ENCODE assay signal across 9 cellular contexts in genomic region chr17:1005361-1005946, GRCh38. TPM values are rescaled to one million over a fixed set of nuclear protein-coding genes. Genes with fewer than 3 reads are reported as not detected.
DNase-seq lines count a peak whose midpoint lies in the region; ATAC-seq and TF ChIP-seq lines count a peak whose summit lies in the region.
"Had no signal": no experiment of that assay in that cellular context is flagged by ENCODE, and none has a peak within 500 bp of the region (broad histone marks: within the 10 kb centered on the region; RNA-seq: fewer than 3 reads in every experiment).

No MANE protein-coding gene starts in this region.

- H3K4me3 ChIP-seq in GM23338 (no peak overlapping the region), SK-N-MC (no peak overlapping the region)

- POLR2A ChIA-PET in HEK293T (lab: Yijun Ruan, JAX), result no interaction called here

- H3K27me3 Mint-ChIP-seq in GM23338 (ENCODE audit: insufficient read depth, low read depth, poor library complexity), result peaks cover 5% of the 10 kb centered on the region

- H2AFZ ChIP-seq in GM23338, result no peak overlapping the region

- H4K20me1 ChIP-seq in GM23338 (replicated peaks; ENCODE audit: insufficient read depth), result peaks cover 15% of the 10 kb centered on the region

- CTCF ChIA-PET in HEK293T (lab: Yijun Ruan, JAX), result no interaction called here

- no peaks in the 10 kb centered on the region for H3K27me3 ChIP-seq in GM23338 (ENCODE audit: insufficient read depth)
- no peaks in the 10 kb centered on the region for H3K27me3 ChIP-seq in foreskin keratinocyte

- H3F3A ChIP-seq in GM23338 (replicated peaks; ENCODE audit: low read depth), result peaks cover 12% of the 10 kb centered on the region; the same call in 1 of the 2 replicates

- peak overlapping the region; percentile 87 for H3K27ac Mint-ChIP-seq in GM23338

- no peak overlapping the region for H3K9ac ChIP-seq in SK-N-MC (ENCODE audit: insufficient read length)

- H3K4me1 ChIP-seq in GM23338 (ENCODE audit: insufficient read depth) (no peaks in the 10 kb centered on the region), foreskin keratinocyte (no peaks in the 10 kb centered on the region)

- no peak overlapping the region for H3K4me2 ChIP-seq in GM23338

- no peak for DNase-seq in GM23338 (ENCODE audit: low spot score)
- DNase-seq in SK-N-MC (ENCODE audit: low read depth, low spot score), result no peak
- DNase-seq in foreskin keratinocyte, result no peak
- peak; percentile 54 to 97 (median 82) for DNase-seq in posterior cingulate gyrus
- no peak for DNase-seq in GM20000 (ENCODE audit: low spot score)
- no peak for DNase-seq in HEK293T (ENCODE audit: extremely low spot score)

- H3K79me2 ChIP-seq in GM23338 (replicated peaks; ENCODE audit: insufficient read depth), result no peaks in the 10 kb centered on the region; the same call in 1 of the 2 replicates

- 0 out of 2 replicates have a peak overlapping the region, but pooled peaks have one; percentile 63 for H3K27ac ChIP-seq in GM23338 (ENCODE audit: low read depth)
- peak overlapping the region; percentile 71 for H3K27ac ChIP-seq in SK-N-MC
- H3K27ac ChIP-seq in foreskin keratinocyte, result no peak overlapping the region
- H3K27ac ChIP-seq: HL-60 had no signal

- peaks cover 16% of the 10 kb centered on the region for H3K4me1 Mint-ChIP-seq in GM23338

- ATAC-seq in GM23338, result no peak
- peak; percentile 10 for ATAC-seq in foreskin keratinocyte
- no peak for ATAC-seq in GM21619 (IDR thresholded peaks at IDR 0.05; ENCODE audit: unreplicated experiment)
- ATAC-seq in GM21737 (IDR thresholded peaks at IDR 0.05; ENCODE audit: unreplicated experiment), result no peak

- intact Hi-C loops in posterior cingulate gyrus (cut with DNase I), result no loop called here

- H3K9me2 ChIP-seq in GM23338 (ENCODE audit: insufficient read depth), result no peaks in the 10 kb centered on the region

- H3K9me3 ChIP-seq in SK-N-MC (ENCODE audit: low read depth, low read length), result no peaks in the 10 kb centered on the region

- H3K9me3 Mint-ChIP-seq in GM23338, result no peaks in the 10 kb centered on the region; the same call in 2 of the 3 replicates

- TF ChIP-seq CTCF in GM23338 (conservative IDR thresholded peaks at IDR 0.05; ENCODE audit: low read depth in 2 of 2) (no peak), foreskin keratinocyte (conservative IDR thresholded peaks at IDR 0.05) (no peak), GM20000 (IDR thresholded peaks at IDR 0.05; ENCODE audit: extremely low read depth, missing control alignments) (no peak)

- no peak overlapping the region for H3K4me3 Mint-ChIP-seq in GM23338

- H3K36me3 Mint-ChIP-seq in GM23338 (ENCODE audit: low read depth), result peaks cover 37% of the 10 kb centered on the region

- peaks cover 12% of the 10 kb centered on the region; the same call in 1 of the 2 replicates for H3K36me3 ChIP-seq in GM23338 (ENCODE audit: insufficient read depth)
- H3K36me3 ChIP-seq in SK-N-MC (ENCODE audit: insufficient read depth, low read length), result peaks cover 28% of the 10 kb centered on the region

TF ChIP-seq in GM23338, 12 proteins besides CTCF, POLR2A, EP300 and RAD21 (continues in another document):
- no peak for TF ChIP-seq ETS1 (IDR thresholded peaks at IDR 0.05)
- TF ChIP-seq, protein P1, sequence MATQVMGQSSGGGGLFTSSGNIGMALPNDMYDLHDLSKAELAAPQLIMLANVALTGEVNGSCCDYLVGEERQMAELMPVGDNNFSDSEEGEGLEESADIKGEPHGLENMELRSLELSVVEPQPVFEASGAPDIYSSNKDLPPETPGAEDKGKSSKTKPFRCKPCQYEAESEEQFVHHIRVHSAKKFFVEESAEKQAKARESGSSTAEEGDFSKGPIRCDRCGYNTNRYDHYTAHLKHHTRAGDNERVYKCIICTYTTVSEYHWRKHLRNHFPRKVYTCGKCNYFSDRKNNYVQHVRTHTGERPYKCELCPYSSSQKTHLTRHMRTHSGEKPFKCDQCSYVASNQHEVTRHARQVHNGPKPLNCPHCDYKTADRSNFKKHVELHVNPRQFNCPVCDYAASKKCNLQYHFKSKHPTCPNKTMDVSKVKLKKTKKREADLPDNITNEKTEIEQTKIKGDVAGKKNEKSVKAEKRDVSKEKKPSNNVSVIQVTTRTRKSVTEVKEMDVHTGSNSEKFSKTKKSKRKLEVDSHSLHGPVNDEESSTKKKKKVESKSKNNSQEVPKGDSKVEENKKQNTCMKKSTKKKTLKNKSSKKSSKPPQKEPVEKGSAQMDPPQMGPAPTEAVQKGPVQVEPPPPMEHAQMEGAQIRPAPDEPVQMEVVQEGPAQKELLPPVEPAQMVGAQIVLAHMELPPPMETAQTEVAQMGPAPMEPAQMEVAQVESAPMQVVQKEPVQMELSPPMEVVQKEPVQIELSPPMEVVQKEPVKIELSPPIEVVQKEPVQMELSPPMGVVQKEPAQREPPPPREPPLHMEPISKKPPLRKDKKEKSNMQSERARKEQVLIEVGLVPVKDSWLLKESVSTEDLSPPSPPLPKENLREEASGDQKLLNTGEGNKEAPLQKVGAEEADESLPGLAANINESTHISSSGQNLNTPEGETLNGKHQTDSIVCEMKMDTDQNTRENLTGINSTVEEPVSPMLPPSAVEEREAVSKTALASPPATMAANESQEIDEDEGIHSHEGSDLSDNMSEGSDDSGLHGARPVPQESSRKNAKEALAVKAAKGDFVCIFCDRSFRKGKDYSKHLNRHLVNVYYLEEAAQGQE (IDR thresholded peaks at IDR 0.05; ENCODE audit: unreplicated experiment), result no peak
- TF ChIP-seq ZNF331 (CRISPR knock-in tag; IDR thresholded peaks at IDR 0.05; ENCODE audit: low read depth), result no peak
- no peak for TF ChIP-seq CREB1 (CRISPR knock-in tag; IDR thresholded peaks at IDR 0.05; ENCODE audit: low read depth)
- TF ChIP-seq POLR2AphosphoS5 (IDR thresholded peaks at IDR 0.05; ENCODE audit: low read depth), result no peak
- TF ChIP-seq EZH2phosphoT487 (IDR thresholded peaks at IDR 0.05; ENCODE audit: unreplicated experiment), result no peak
- TF ChIP-seq JUNB (IDR thresholded peaks at IDR 0.05; ENCODE audit: unreplicated experiment), result no peak

TF ChIP-seq in HEK293T, 16 proteins besides CTCF, POLR2A, EP300 and RAD21:
- no peak for TF ChIP-seq NFRKB (IDR thresholded peaks at IDR 0.05)
- TF ChIP-seq SUZ12 (IDR thresholded peaks at IDR 0.05), result no peak
- TF ChIP-seq HDGF (IDR thresholded peaks at IDR 0.05; ENCODE audit: borderline replicate concordance), result no peak
- TF ChIP-seq SP1 (IDR thresholded peaks at IDR 0.05), result no peak
- no peak for TF ChIP-seq FOXA1 (IDR thresholded peaks at IDR 0.05)
- no peak for TF ChIP-seq L3MBTL2 (conservative IDR thresholded peaks at IDR 0.05)
- TF ChIP-seq TARDBP (IDR thresholded peaks at IDR 0.05), result no peak
- no peak for TF ChIP-seq BHLHE40 (IDR thresholded peaks at IDR 0.05; ENCODE audit: borderline replicate concordance)
- TF ChIP-seq CTBP1 (IDR thresholded peaks at IDR 0.05; ENCODE audit: borderline replicate concordance), result no peak
- TF ChIP-seq LEF1 (IDR thresholded peaks at IDR 0.05; ENCODE audit: borderline replicate concordance), result no peak
- no peak for TF ChIP-seq ELF4 (IDR thresholded peaks at IDR 0.05)

RNA-seq across cellular contexts. Expression of gene TIMM22, which starts 8.5 kb away (rescaled TPM):
- 23.1 and 24.4 TPM in 2 replicates for total RNA-seq in GM23338 (2014; rRNA removed; shearing (Covaris generic))
- polyA plus RNA-seq in GM23338 (2016; fragmentation: Nextera tagmentation; extraction: Ambion mirVana), result 20.2 and 21.9 TPM in 2 replicates
- total RNA-seq in foreskin keratinocyte, result 16.4 and 17.6 TPM in 2 replicates
- polyA plus RNA-seq in foreskin keratinocyte, result 20.6 and 20.7 TPM in 2 replicates

RNA-seq across cellular contexts. Expression of gene NXN, which starts 25.9 kb away (rescaled TPM):
- 90.4 and 105 TPM in 2 replicates for total RNA-seq in GM23338 (2014; rRNA removed; shearing (Covaris generic))
- polyA plus RNA-seq in GM23338 (2016; fragmentation: Nextera tagmentation; extraction: Ambion mirVana), result 31.8 and 36.2 TPM in 2 replicates
- 74.7 and 94.8 TPM in 2 replicates for total RNA-seq in foreskin keratinocyte
- 69.8 and 84.0 TPM in 2 replicates for polyA plus RNA-seq in foreskin keratinocyte

Comparison
In these comparisons a context has a peak if more than half of its experiments do, and no peak if none do; other contexts are left out.
1. DNase-seq: peak in posterior cingulate gyrus (10 of 10); none in GM23338 (single experiment), SK-N-MC (single experiment), foreskin keratinocyte (0 of 2), GM20000 (single experiment) and HEK293T (single experiment).